Comparison of ENCODE assay signal across 16 cellular contexts in the genomic region with DNA sequence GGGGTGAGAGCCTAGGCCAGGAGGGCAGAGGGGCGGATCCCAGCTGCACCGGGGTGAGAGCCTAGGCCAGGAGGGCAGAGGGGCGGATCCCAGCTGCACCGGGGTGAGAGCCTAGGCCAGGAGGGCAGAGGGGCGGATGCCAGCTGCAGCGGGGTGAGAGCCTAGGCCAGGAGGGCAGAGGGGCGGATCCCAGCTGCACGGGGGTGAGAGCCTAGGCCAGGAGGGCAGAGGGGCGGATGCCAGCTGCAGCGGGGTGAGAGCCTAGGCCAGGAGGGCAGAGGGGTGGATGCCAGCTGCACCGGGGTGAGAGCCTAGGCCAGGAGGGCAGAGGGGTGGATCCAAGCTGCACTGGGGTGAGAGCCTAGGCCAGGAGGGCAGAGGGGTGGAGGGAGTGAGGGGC. TPM values are rescaled to one million over a fixed set of nuclear protein-coding genes. Genes with fewer than 3 reads are reported as not detected.
"Had no signal": no experiment of that assay in that cellular context is flagged by ENCODE, and none has a peak within 500 bp of the region (broad histone marks: within the 10 kb centered on the region; RNA-seq: fewer than 3 reads in every experiment).

No MANE protein-coding gene starts in this region.

RNA-seq across cellular contexts. Expression of gene GALP, which starts 0.5 kb away (rescaled TPM):
- total RNA-seq: activated CD4-positive, alpha-beta memory T cell treated with anti-CD3 and anti-CD28 coated beads, Interleukin-2, amount 10 ng/mL, durations not matched to agents 7 days and 5 days; activated CD4-positive, alpha-beta T cell treated with anti-CD3 and anti-CD28 coated beads for 36 hours; activated CD4-positive, alpha-beta T cell treated with anti-CD3 and anti-CD28 coated beads, Interleukin-2, amount 10 ng/mL, durations not matched to agents 7 days and 5 days; activated CD8-positive, alpha-beta memory T cell treated with anti-CD3 and anti-CD28 coated beads, Interleukin-2, amount 10 ng/mL, durations not matched to agents 7 days and 5 days; activated CD8-positive, alpha-beta T cell treated with anti-CD3 and anti-CD28 coated beads, Interleukin-2, amount 10 ng/mL, durations not matched to agents 7 days and 5 days; activated naive CD8-positive, alpha-beta T cell treated with anti-CD3 and anti-CD28 coated beads, Interleukin-2, amount 10 ng/mL, durations not matched to agents 7 days and 5 days; activated T-helper 2 cell treated with anti-CD3 and anti-CD28 coated beads, Interferon-gamma antibody, Interleukin-2, Interleukin-4, amounts not matched to agents 10 μg/mL and 5 μg/mL and 100 μg/mL, durations not matched to agents 14 hours and 24 hours and 36 hours; ascending aorta; bronchial epithelial cell; T-cell; T-helper 1 cell treated with Interleukin-12 subunit alpha and Interleukin-12 subunit beta and Interleukin-4 antibody, amounts not matched to agents 30 ng/mL and 1 ng/mL, for 36 hours; T-helper 17 cell; T-helper 2 cell treated with Interferon-gamma antibody and Interleukin-4, amounts not matched to agents 100 ng/mL and 5 ng/mL, for 36 hours; WTC11 had no signal
- polyA plus RNA-seq: adipose tissue, cardiac muscle cell had no signal

RNA-seq across cellular contexts. Expression of gene ZSCAN5B, which starts 21.3 kb away (rescaled TPM):
- total RNA-seq: activated CD4-positive, alpha-beta memory T cell treated with anti-CD3 and anti-CD28 coated beads, Interleukin-2, amount 10 ng/mL, durations not matched to agents 7 days and 5 days; activated CD4-positive, alpha-beta T cell treated with anti-CD3 and anti-CD28 coated beads for 36 hours; activated CD4-positive, alpha-beta T cell treated with anti-CD3 and anti-CD28 coated beads, Interleukin-2, amount 10 ng/mL, durations not matched to agents 7 days and 5 days; activated CD8-positive, alpha-beta memory T cell treated with anti-CD3 and anti-CD28 coated beads, Interleukin-2, amount 10 ng/mL, durations not matched to agents 7 days and 5 days; activated CD8-positive, alpha-beta T cell treated with anti-CD3 and anti-CD28 coated beads, Interleukin-2, amount 10 ng/mL, durations not matched to agents 7 days and 5 days; activated T-helper 2 cell treated with anti-CD3 and anti-CD28 coated beads, Interferon-gamma antibody, Interleukin-2, Interleukin-4, amounts not matched to agents 10 μg/mL and 5 μg/mL and 100 μg/mL, durations not matched to agents 14 hours and 24 hours and 36 hours; ascending aorta; bronchial epithelial cell; cardiac muscle cell; T-cell; T-helper 1 cell treated with Interleukin-12 subunit alpha and Interleukin-12 subunit beta and Interleukin-4 antibody, amounts not matched to agents 30 ng/mL and 1 ng/mL, for 36 hours; T-helper 17 cell; T-helper 2 cell treated with Interferon-gamma antibody and Interleukin-4, amounts not matched to agents 100 ng/mL and 5 ng/mL, for 36 hours; WTC11 had no signal
- polyA plus RNA-seq: cardiac muscle cell had no signal

RNA-seq across cellular contexts. Expression of gene ZSCAN5C, which starts 25.8 kb away (rescaled TPM):
- total RNA-seq: activated CD4-positive, alpha-beta memory T cell treated with anti-CD3 and anti-CD28 coated beads, Interleukin-2, amount 10 ng/mL, durations not matched to agents 7 days and 5 days; activated CD4-positive, alpha-beta T cell treated with anti-CD3 and anti-CD28 coated beads for 36 hours; activated CD4-positive, alpha-beta T cell treated with anti-CD3 and anti-CD28 coated beads, Interleukin-2, amount 10 ng/mL, durations not matched to agents 7 days and 5 days; activated CD8-positive, alpha-beta memory T cell treated with anti-CD3 and anti-CD28 coated beads, Interleukin-2, amount 10 ng/mL, durations not matched to agents 7 days and 5 days; activated CD8-positive, alpha-beta T cell treated with anti-CD3 and anti-CD28 coated beads, Interleukin-2, amount 10 ng/mL, durations not matched to agents 7 days and 5 days; activated naive CD8-positive, alpha-beta T cell treated with anti-CD3 and anti-CD28 coated beads, Interleukin-2, amount 10 ng/mL, durations not matched to agents 7 days and 5 days; activated T-helper 2 cell treated with anti-CD3 and anti-CD28 coated beads, Interferon-gamma antibody, Interleukin-2, Interleukin-4, amounts not matched to agents 10 μg/mL and 5 μg/mL and 100 μg/mL, durations not matched to agents 14 hours and 24 hours and 36 hours; ascending aorta; bronchial epithelial cell; cardiac muscle cell; T-cell; T-helper 1 cell treated with Interleukin-12 subunit alpha and Interleukin-12 subunit beta and Interleukin-4 antibody, amounts not matched to agents 30 ng/mL and 1 ng/mL, for 36 hours; T-helper 17 cell; T-helper 2 cell treated with Interferon-gamma antibody and Interleukin-4, amounts not matched to agents 100 ng/mL and 5 ng/mL, for 36 hours; WTC11 had no signal
- polyA plus RNA-seq: adipose tissue, cardiac muscle cell had no signal
